In genomic region chr14:77580477-77580876, GRCh38 we compare ENCODE assay signal across 10 cellular contexts. TPM values are rescaled to one million over a fixed set of nuclear protein-coding genes. Genes with fewer than 3 reads are reported as not detected.
DNase-seq lines count a peak whose midpoint lies in the region; ATAC-seq, FAIRE-seq and TF ChIP-seq lines count a peak whose summit lies in the region.
"Had no signal": no experiment of that assay in that cellular context is flagged by ENCODE, and none has a peak within 500 bp of the region (broad histone marks: within the 10 kb centered on the region; RNA-seq: fewer than 3 reads in every experiment).

No MANE protein-coding gene starts in this region.

- no peak for TF ChIP-seq CTCF in lower lobe of right lung (IDR thresholded peaks at IDR 0.05)

- no peak overlapping the region for H3K9ac ChIP-seq in neuronal stem cell (ENCODE audit: low read depth, low read length, poor library complexity)

- H4K91ac ChIP-seq in neuronal stem cell (ENCODE audit: low read depth, low read length, poor library complexity): no peak overlapping the region

- no peak overlapping the region for H3K4ac ChIP-seq in neuronal stem cell (ENCODE audit: low read length)

- WGBS in neuronal stem cell (ENCODE audit: extremely low coverage in 2 of 2, insufficient read length in 2 of 2, insufficient replicate concordance in 1 of 2), 2 donors: no CpG with 5 or more reads among the region's 4 CpGs

- no peak overlapping the region for H2BK12ac ChIP-seq in neuronal stem cell (ENCODE audit: low read length)

- no peak overlapping the region for H3K27ac ChIP-seq in lower lobe of right lung
- no peak overlapping the region for H3K27ac ChIP-seq in neuronal stem cell (replicated peaks; ENCODE audit: low read length)

- no peak overlapping the region for H2BK120ac ChIP-seq in neuronal stem cell (ENCODE audit: low read depth, low read length)

- no peak overlapping the region for H3K4me2 ChIP-seq in neuronal stem cell (ENCODE audit: insufficient read depth, low read length, poor library complexity, severe bottlenecking)

- no peak overlapping the region for H4K8ac ChIP-seq in neuronal stem cell (ENCODE audit: low read depth, low read length)

- in situ Hi-C loops in Caki2 (cut with HindIII; ENCODE audit: low pct_unique_long_range_greater_than_20kb, low sequenced_read_pairs): no loop called here

- H2AFZ ChIP-seq in neuronal stem cell (ENCODE audit: low read length): no peak overlapping the region

- no peaks in the 10 kb centered on the region for H3K79me1 ChIP-seq in neuronal stem cell (ENCODE audit: low read depth, low read length)

- no peak overlapping the region for H3K18ac ChIP-seq in neuronal stem cell (ENCODE audit: low read length)

- ATAC-seq in GM21786 (IDR thresholded peaks at IDR 0.05; ENCODE audit: unreplicated experiment) (peak; percentile 1), SK-N-SH treated with all-trans-retinoic acid at 6 μM for 48 hours (peak; percentile 53), lower lobe of right lung (no peak)

- H3K4me3 ChIP-seq in lower lobe of right lung (peak overlapping the region; percentile 4), neuronal stem cell (ENCODE audit: low read length in 2 of 2) (no peak overlapping the region)

- no peak overlapping the region for H3K23ac ChIP-seq in neuronal stem cell (ENCODE audit: low read depth, low read length, poor library complexity)

- intact Hi-C loops in lower lobe of right lung (cut with DNase I): no loop called here

- H2AK5ac ChIP-seq in neuronal stem cell (ENCODE audit: low read depth, low read length): no peak overlapping the region

- no peak overlapping the region for H2BK15ac ChIP-seq in neuronal stem cell (ENCODE audit: low read length)

- no peak overlapping the region for H2BK5ac ChIP-seq in neuronal stem cell (ENCODE audit: low read length)

- H3K27me3 ChIP-seq in lower lobe of right lung (ENCODE audit: low read depth) (no peaks in the 10 kb centered on the region), neuronal stem cell (ENCODE audit: control insufficient read depth in 3 of 3, insufficient read depth in 3 of 3, low read depth in 1 of 3, low read length in 3 of 3) (no peaks in the 10 kb centered on the region)

- peak; percentile 40 for DNase-seq in Caki2 (ENCODE audit: low read depth)
- no peak for DNase-seq in lower lobe of right lung
- no peak for DNase-seq in GM19239 (ENCODE audit: insufficient read length, low spot score)
- DNase-seq in A172 (ENCODE audit: low spot score): no peak
- DNase-seq in neuronal stem cell (ENCODE audit: low spot score): no peak
- DNase-seq in NCI-H146 treated with DMSO at 0.1 percent for 48 hours (lab: John Stamatoyannopoulos, UW; ENCODE audit: unreplicated experiment): no peak
- DNase-seq: amygdala, NCI-H1417 treated with DMSO at 0.1 percent for 48 hours had no signal

- no peak overlapping the region for H3K14ac ChIP-seq in neuronal stem cell (ENCODE audit: low read length)

- H3K4me1 ChIP-seq in lower lobe of right lung (peaks cover 40% of the 10 kb centered on the region), neuronal stem cell (ENCODE audit: control insufficient read depth in 2 of 2, insufficient read depth in 1 of 2, low read depth in 1 of 2, low read length in 2 of 2) (peaks cover 0 to 3% of the 10 kb centered on the region in 2 donors)

- peaks cover 29% of the 10 kb centered on the region for H3K36me3 ChIP-seq in lower lobe of right lung
- peaks cover 0 to 16% of the 10 kb centered on the region in 2 donors for H3K36me3 ChIP-seq in neuronal stem cell (replicated peaks in 1 of 2; ENCODE audit: control insufficient read depth in 2 of 2, insufficient read depth in 2 of 2, low read length in 2 of 2)

- FAIRE-seq in GM19239 (lab: Jason Lieb, UNC): no peak

- H3K9me3 ChIP-seq in lower lobe of right lung: no peaks in the 10 kb centered on the region
- H3K9me3 ChIP-seq in neuronal stem cell (replicated peaks in 1 of 2; ENCODE audit: control insufficient read depth in 2 of 2, insufficient read depth in 1 of 2, low read depth in 1 of 2, low read length in 2 of 2): no peaks in the 10 kb centered on the region

TF ChIP-seq in SK-N-SH treated with all-trans-retinoic acid at 6 μM for 48 hours, 23 proteins besides CTCF, POLR2A, EP300 and RAD21 (continues in another document):
- TF ChIP-seq ZC3H10 (CRISPR knock-in tag; IDR thresholded peaks at IDR 0.05) (no peak), GLIS3 (CRISPR knock-in tag; IDR thresholded peaks at IDR 0.05) (no peak), TCF4 (CRISPR knock-in tag; IDR thresholded peaks at IDR 0.05; ENCODE audit: borderline replicate concordance) (no peak), PATZ1 (CRISPR knock-in tag; IDR thresholded peaks at IDR 0.05; ENCODE audit: borderline replicate concordance) (no peak), TOX (CRISPR knock-in tag; IDR thresholded peaks at IDR 0.05; ENCODE audit: borderline replicate concordance) (no peak), PPARA (CRISPR knock-in tag; IDR thresholded peaks at IDR 0.05; ENCODE audit: borderline replicate concordance) (no peak), CREB5 (CRISPR knock-in tag; IDR thresholded peaks at IDR 0.05; ENCODE audit: low read depth) (no peak), ISL1 (CRISPR knock-in tag; IDR thresholded peaks at IDR 0.05) (no peak), ESRRG (CRISPR knock-in tag; IDR thresholded peaks at IDR 0.05) (no peak), OSR1 (CRISPR knock-in tag; IDR thresholded peaks at IDR 0.05) (no peak), BACH2 (CRISPR knock-in tag; IDR thresholded peaks at IDR 0.05; ENCODE audit: borderline replicate concordance) (no peak), ZFP30 (CRISPR knock-in tag; IDR thresholded peaks at IDR 0.05) (no peak), CSDC2 (CRISPR knock-in tag; IDR thresholded peaks at IDR 0.05) (no peak), POU6F1 (CRISPR knock-in tag; IDR thresholded peaks at IDR 0.05; ENCODE audit: borderline replicate concordance, low read depth) (no peak), SNAI2 (CRISPR knock-in tag; IDR thresholded peaks at IDR 0.05) (no peak)

RNA-seq across cellular contexts. Expression of gene SPTLC2, which starts 36.0 kb away (rescaled TPM):
- total RNA-seq in Caki2 (2014; rRNA removed; shearing (Covaris generic); ENCODE audit: low replicate concordance): 14.4 and 15.9 TPM in 2 replicates
- total RNA-seq in lower lobe of right lung: 46.1 TPM
- 17.6 and 23.0 TPM in 2 replicates for total RNA-seq in A172 (2014; rRNA removed; shearing (Covaris generic))
- 3.5 TPM for polyA plus RNA-seq in neuronal stem cell (2013, experiment 1 of 2)
- polyA plus RNA-seq in neuronal stem cell (2013, experiment 2 of 2): 3.3 TPM

Comparison
In these comparisons a context has a peak if more than half of its experiments do, and no peak if none do; other contexts are left out.
1. ATAC-seq: peak in GM21786 (single experiment) and SK-N-SH treated with all-trans-retinoic acid at 6 μM for 48 hours (single experiment); none in lower lobe of right lung (0 of 2).